ENCODE assay signal across 3 cellular contexts in genomic region chr15:90228960-90229359, GRCh38. TPM values are rescaled to one million over a fixed set of nuclear protein-coding genes. Genes with fewer than 3 reads are reported as not detected.
DNase-seq lines count a peak whose midpoint lies in the region; ATAC-seq and TF ChIP-seq lines count a peak whose summit lies in the region.
"Had no signal": no experiment of that assay in that cellular context is flagged by ENCODE, and none has a peak within 500 bp of the region (broad histone marks: within the 10 kb centered on the region; RNA-seq: fewer than 3 reads in every experiment).

No MANE protein-coding gene starts in this region.

- H3K9me2 ChIP-seq in OCI-LY7 (ENCODE audit: insufficient read depth, low read length), result no peaks in the 10 kb centered on the region

- H2AFZ ChIP-seq in OCI-LY7 (ENCODE audit: low read length), result no peak overlapping the region

- H3K27me3 ChIP-seq in CD4-positive, alpha-beta T cell (ENCODE audit: control insufficient read depth, insufficient read depth, low read length), result no peaks in the 10 kb centered on the region

- H3K4me2 ChIP-seq in OCI-LY7 (ENCODE audit: low read length), result no peak overlapping the region

- no peak for TF ChIP-seq CTCF in CD4-positive, alpha-beta T cell (IDR thresholded peaks at IDR 0.05)
- no peak for TF ChIP-seq CTCF in OCI-LY7 (conservative IDR thresholded peaks at IDR 0.05; ENCODE audit: low read length)

- H3K36me3 Mint-ChIP-seq in CD4-positive, alpha-beta T cell (ENCODE audit: low read depth), result peaks cover 52% of the 10 kb centered on the region

- no peak overlapping the region for H3K4me3 ChIP-seq in OCI-LY7 (ENCODE audit: low read depth, low read length, poor library complexity, severe bottlenecking)

- POLR2A ChIA-PET in CD4-positive, alpha-beta T cell (lab: Charles Lee), result no interaction called here
- POLR2A ChIA-PET in OCI-LY7 (lab: Charles Lee), result no interaction called here

- CTCF ChIA-PET in CD4-positive, alpha-beta T cell (lab: Charles Lee), result no interaction called here
- CTCF ChIA-PET in OCI-LY7 (lab: Charles Lee; ENCODE audit: unreplicated experiment), result no interaction called here

- peaks cover 58% of the 10 kb centered on the region; the same call in 1 of the 2 replicates for H3K36me3 ChIP-seq in OCI-LY7 (ENCODE audit: insufficient read depth, low read length)

- no peaks in the 10 kb centered on the region for H3K27me3 Mint-ChIP-seq in CD4-positive, alpha-beta T cell

- peaks cover 44% of the 10 kb centered on the region for H3K4me1 Mint-ChIP-seq in CD4-positive, alpha-beta T cell (ENCODE audit: low read depth)

- H3K4me1 ChIP-seq in OCI-LY7 (ENCODE audit: insufficient read depth, low read length, poor library complexity, severe bottlenecking), result peaks cover 23% of the 10 kb centered on the region

- BruUV-seq in OCI-LY7 (replicated peaks; lab: Mats Ljungman, UMichigan), result no TSS peak

- H3K27ac ChIP-seq in CD4-positive, alpha-beta T cell (ENCODE audit: low read depth, low read length), result no peak overlapping the region
- H3K27ac ChIP-seq in OCI-LY7 (ENCODE audit: low read depth, low read length, poor library complexity, severe bottlenecking), result no peak overlapping the region

- no peak for ATAC-seq in CD4-positive, alpha-beta T cell (ENCODE audit: poor library complexity)

- H3K9me3 ChIP-seq in CD4-positive, alpha-beta T cell (ENCODE audit: control insufficient read depth, low read length), result no peaks in the 10 kb centered on the region
- H3K9me3 ChIP-seq in OCI-LY7 (ENCODE audit: low read length), result no peaks in the 10 kb centered on the region

- DNase-seq in CD4-positive, alpha-beta T cell, result no peak
- DNase-seq in OCI-LY7 (ENCODE audit: low spot score), result no peak

- H3K9me3 Mint-ChIP-seq in CD4-positive, alpha-beta T cell, result no peaks in the 10 kb centered on the region
- H3K9me3 Mint-ChIP-seq: neural crest cell had no signal

- no peaks in the 10 kb centered on the region for H4K20me1 ChIP-seq in OCI-LY7 (ENCODE audit: insufficient read depth, low read length)

- H3K4me3 Mint-ChIP-seq in CD4-positive, alpha-beta T cell, result peak overlapping the region; percentile 76

- intact Hi-C loops in CD4-positive, alpha-beta T cell (cut with DNase I, micrococcal nuclease), result no loop called here
- intact Hi-C loops in OCI-LY7 (cut with micrococcal nuclease; ENCODE audit: unreplicated experiment), result no loop called here

- H3K79me2 ChIP-seq in OCI-LY7 (ENCODE audit: insufficient read depth, low read depth, low read length), result peaks cover 20% of the 10 kb centered on the region; the same call in 1 of the 2 replicates

- peak overlapping the region; percentile 99 for H3K27ac Mint-ChIP-seq in CD4-positive, alpha-beta T cell

RNA-seq across cellular contexts. Expression of gene CIB1, which starts 4.8 kb away (rescaled TPM):
- total RNA-seq in CD4-positive, alpha-beta T cell, result 100 to 1,000 TPM; 279 to 295 TPM
- 52.8 and 53.2 TPM in 2 replicates for total RNA-seq in OCI-LY7 (2014; rRNA removed; shearing (Covaris generic))
- 54.5 and 66.0 TPM in 2 replicates for total RNA-seq in OCI-LY7 (2022)

RNA-seq across cellular contexts. Expression of gene GDPGP1, which starts 5.0 kb away (rescaled TPM):
- 1 to 10 TPM; 7.5 to 8.3 TPM for total RNA-seq in CD4-positive, alpha-beta T cell
- total RNA-seq in OCI-LY7 (2014; rRNA removed; shearing (Covaris generic)), result 8.1 and 22.3 TPM in 2 replicates
- 12.1 and 12.9 TPM in 2 replicates for total RNA-seq in OCI-LY7 (2022)

RNA-seq across cellular contexts. Expression of gene TTLL13, which starts 20.4 kb away (rescaled TPM):
- total RNA-seq in CD4-positive, alpha-beta T cell, result 1 to 10 TPM in 1 of 2 experiments, under 1 TPM in 1; 0.63 to 1.8 TPM
- total RNA-seq in OCI-LY7 (2014; rRNA removed; shearing (Covaris generic)), result 0.57 and 0.88 TPM in 2 replicates
- 0.77 and 1.3 TPM in 2 replicates for total RNA-seq in OCI-LY7 (2022)

RNA-seq across cellular contexts. Expression of gene SEMA4B, which starts 27.8 kb away (rescaled TPM):
- total RNA-seq in CD4-positive, alpha-beta T cell, result 1 to 10 TPM; 8.0 to 9.5 TPM
- total RNA-seq in OCI-LY7 (2014; rRNA removed; shearing (Covaris generic)), result 21.9 and 44.1 TPM in 2 replicates
- total RNA-seq in OCI-LY7 (2022), result 34.9 and 38.2 TPM in 2 replicates

RNA-seq across cellular contexts. Expression of gene NGRN, which starts 36.5 kb away (rescaled TPM):
- 10 to 100 TPM; 55.7 to 58.4 TPM for total RNA-seq in CD4-positive, alpha-beta T cell
- 65.0 and 72.8 TPM in 2 replicates for total RNA-seq in OCI-LY7 (2014; rRNA removed; shearing (Covaris generic))
- 40.0 and 44.4 TPM in 2 replicates for total RNA-seq in OCI-LY7 (2022)

Comparison
In these comparisons a context has a peak if more than half of its experiments do, and no peak if none do; other contexts are left out.
1. RNA of gene CIB1, which starts 4.8 kb away (total RNA-seq): 279 to 295 TPM in CD4-positive, alpha-beta T cell; 52.8 to 66.0 TPM in OCI-LY7; every median in the first group is over 4 times any median in the second.